ENCODE assay signal across 9 cellular contexts in genomic region chr1:26358411-26359384, GRCh38.
DNase-seq lines count a peak whose midpoint lies in the region; ATAC-seq lines count a peak whose summit lies in the region.
"Had no signal": no experiment of that assay in that cellular context is flagged by ENCODE, and none has a peak within 500 bp of the region (broad histone marks: within the 10 kb centered on the region; RNA-seq: fewer than 3 reads in every experiment).

No MANE protein-coding gene starts in this region.

- H3K9me3 Mint-ChIP-seq in stimulated activated effector memory CD8-positive, alpha-beta T cell treated with anti-CD3 and anti-CD28 coated beads, Interleukin-12 subunit alpha, Interleukin-12 subunit beta, amount 100 ng/mL, for 72 hours, result no peaks in the 10 kb centered on the region
- no peaks in the 10 kb centered on the region for H3K9me3 Mint-ChIP-seq in stimulated activated naive B cell treated with anti-CD40 and anti-IgM and Interleukin-4, amounts not matched to agents 10 μg/mL and 1 μg/mL and 100 μg/mL, for 72 hours

- DNase-seq in NCI-H69 (lab: John Stamatoyannopoulos, UW), result peak; percentile 13
- DNase-seq in activated CD8-positive, alpha-beta memory T cell treated with anti-CD3 and anti-CD28 coated beads, Interleukin-2, amount 50 U/mL, for 48 hours, result peak; percentile 80
- DNase-seq in kidney tubule cell (ENCODE audit: low spot score), result peak; percentile 87
- DNase-seq in stimulated activated effector memory CD8-positive, alpha-beta T cell treated with anti-CD3 and anti-CD28 coated beads, Interleukin-12 subunit alpha, Interleukin-12 subunit beta, amount 100 ng/mL, for 72 hours (ENCODE audit: low spot score in 2 of 2), result peak; percentile 33 to 64
- no peak for DNase-seq in putamen (ENCODE audit: low spot score)
- DNase-seq in NK-92 (lab: John Stamatoyannopoulos, UW; ENCODE audit: unreplicated experiment), result no peak
- no peak for DNase-seq in inferior parietal cortex (ENCODE audit: extremely low spot score)
- no peak for DNase-seq in stimulated activated naive B cell treated with anti-CD40 and anti-IgM and Interleukin-4, amounts not matched to agents 10 μg/mL and 1 μg/mL and 100 μg/mL, for 72 hours

- peak; percentile 82 for ATAC-seq in stimulated activated effector memory CD8-positive, alpha-beta T cell treated with anti-CD3 and anti-CD28 coated beads, Interleukin-12 subunit alpha, Interleukin-12 subunit beta, amount 100 ng/mL, for 72 hours
- ATAC-seq in stimulated activated naive B cell treated with anti-CD40 and anti-IgM and Interleukin-4, amounts not matched to agents 10 μg/mL and 1 μg/mL and 100 μg/mL, for 72 hours (replicated peaks), result no peak
- ATAC-seq: Panc1 had no signal

- H3K27ac Mint-ChIP-seq in stimulated activated effector memory CD8-positive, alpha-beta T cell treated with anti-CD3 and anti-CD28 coated beads, Interleukin-12 subunit alpha, Interleukin-12 subunit beta, amount 100 ng/mL, for 72 hours, result peak overlapping the region; percentile 34
- H3K27ac Mint-ChIP-seq in stimulated activated naive B cell treated with anti-CD40 and anti-IgM and Interleukin-4, amounts not matched to agents 10 μg/mL and 1 μg/mL and 100 μg/mL, for 72 hours, result no peak overlapping the region

- peaks cover 45% of the 10 kb centered on the region for H3K4me1 Mint-ChIP-seq in stimulated activated effector memory CD8-positive, alpha-beta T cell treated with anti-CD3 and anti-CD28 coated beads, Interleukin-12 subunit alpha, Interleukin-12 subunit beta, amount 100 ng/mL, for 72 hours
- H3K4me1 Mint-ChIP-seq in stimulated activated naive B cell treated with anti-CD40 and anti-IgM and Interleukin-4, amounts not matched to agents 10 μg/mL and 1 μg/mL and 100 μg/mL, for 72 hours, result peaks cover 27 to 30% of the 10 kb centered on the region in 2 donors

- H3K36me3 Mint-ChIP-seq in stimulated activated effector memory CD8-positive, alpha-beta T cell treated with anti-CD3 and anti-CD28 coated beads, Interleukin-12 subunit alpha, Interleukin-12 subunit beta, amount 100 ng/mL, for 72 hours, result peaks cover 8% of the 10 kb centered on the region
- H3K36me3 Mint-ChIP-seq in stimulated activated naive B cell treated with anti-CD40 and anti-IgM and Interleukin-4, amounts not matched to agents 10 μg/mL and 1 μg/mL and 100 μg/mL, for 72 hours, result no peaks in the 10 kb centered on the region

- H3K4me3 Mint-ChIP-seq in stimulated activated effector memory CD8-positive, alpha-beta T cell treated with anti-CD3 and anti-CD28 coated beads, Interleukin-12 subunit alpha, Interleukin-12 subunit beta, amount 100 ng/mL, for 72 hours, result peak overlapping the region; percentile 74
- no peak overlapping the region for H3K4me3 Mint-ChIP-seq in stimulated activated naive B cell treated with anti-CD40 and anti-IgM and Interleukin-4, amounts not matched to agents 10 μg/mL and 1 μg/mL and 100 μg/mL, for 72 hours

- H3K27me3 Mint-ChIP-seq in stimulated activated naive B cell treated with anti-CD40 and anti-IgM and Interleukin-4, amounts not matched to agents 10 μg/mL and 1 μg/mL and 100 μg/mL, for 72 hours, result peaks cover 43 to 50% of the 10 kb centered on the region in 2 donors

Comparison
In these comparisons a context has a peak if more than half of its experiments do, and no peak if none do; other contexts are left out.
1. DNase-seq: peak in NCI-H69 (single experiment), activated CD8-positive, alpha-beta memory T cell treated with anti-CD3 and anti-CD28 coated beads, Interleukin-2, amount 50 U/mL, for 48 hours (single experiment), kidney tubule cell (single experiment) and stimulated activated effector memory CD8-positive, alpha-beta T cell treated with anti-CD3 and anti-CD28 coated beads, Interleukin-12 subunit alpha, Interleukin-12 subunit beta, amount 100 ng/mL, for 72 hours (2 of 2); none in putamen (single experiment), NK-92 (single experiment), inferior parietal cortex (single experiment) and stimulated activated naive B cell treated with anti-CD40 and anti-IgM and Interleukin-4, amounts not matched to agents 10 μg/mL and 1 μg/mL and 100 μg/mL, for 72 hours (single experiment).